ENCODE assay signal across 8 cellular contexts in genomic region chr1:161165742-161166668, GRCh38. TPM values are rescaled to one million over a fixed set of nuclear protein-coding genes. Genes with fewer than 3 reads are reported as not detected.
DNase-seq lines count a peak whose midpoint lies in the region; ATAC-seq and TF ChIP-seq lines count a peak whose summit lies in the region.

PPOX (plus strand) TSS chr1:161166426; CDS start chr1:161166848, 422 bp downstream.

- peak within 1 kb of the TSS; percentile 99 for H3K27ac Mint-ChIP-seq in chondrocyte (ENCODE audit: unreplicated experiment)

- CTCF ChIA-PET in BJ (lab: Yijun Ruan, JAX) = interaction anchor here (0.6 to 2.1 kb wide), 18 partner anchors 9 to 223 kb away, joined by 3 to 10 read pairs (median 4); partner anchors contain the start of genes B4GALT3, CFAP126, DEDD and TOMM40L

- H3K27me3 ChIP-seq in BJ (ENCODE audit: control insufficient read depth, insufficient read depth, low read length) = no peaks in the 10 kb centered on the region

- H3K4me1 Mint-ChIP-seq in chondrocyte (ENCODE audit: low read depth) = peaks cover 41% of the 10 kb centered on the region

- H3K36me3 Mint-ChIP-seq in chondrocyte (ENCODE audit: low read depth) = peaks cover 13% of the 10 kb centered on the region

- peak within 1 kb of the TSS; percentile 81 for H3K4me3 ChIP-seq in BJ (ENCODE audit: low read depth, low read length)

- H3K9me3 Mint-ChIP-seq in chondrocyte (ENCODE audit: low read depth) = no peaks in the 10 kb centered on the region

- no peaks in the 10 kb centered on the region for H3K27me3 Mint-ChIP-seq in chondrocyte (ENCODE audit: low read depth)

- POLR2A ChIA-PET in BJ (lab: Charles Lee) = interaction anchor here (1.0 kb wide), 2 partner anchors 10 to 13 kb away, joined by 3 to 8 read pairs; no protein-coding TSS in a partner anchor

- H3K36me3 ChIP-seq in BJ (ENCODE audit: control insufficient read depth, insufficient read depth, low read length) = peaks cover 14% of the 10 kb centered on the region

- peak within 1 kb of the TSS; percentile 89 for H3K4me3 Mint-ChIP-seq in chondrocyte (ENCODE audit: unreplicated experiment)

- TF ChIP-seq CTCF in BJ (IDR thresholded peaks at IDR 0.05; ENCODE audit: insufficient read depth, low read depth, low read length) = peak; percentile 59
- TF ChIP-seq CTCF in chondrocyte (IDR thresholded peaks at IDR 0.05) = peak; percentile 82

- DNase-seq in BJ (ENCODE audit: low read depth) = peak; percentile 95
- DNase-seq in GM19238 (ENCODE audit: insufficient read length, low spot score) = peak; percentile 89
- peak; percentile 99 for DNase-seq in NCI-H510A treated with DMSO at 0.1 percent for 48 hours (lab: John Stamatoyannopoulos, UW)
- DNase-seq in activated CD4-positive, alpha-beta T cell treated with anti-CD3 and anti-CD28 coated beads for 24 hours (ENCODE audit: low read depth in 2 of 2) = peak; percentile 80 to 86
- DNase-seq in chondrocyte (ENCODE audit: low spot score) = peak; percentile 98
- peak; percentile 97 for DNase-seq in kidney glomerular epithelial cell (lab: John Stamatoyannopoulos, UW)
- peak; percentile 71 to 74 for DNase-seq in stimulated activated CD4-positive, alpha-beta T cell treated with anti-CD3 and anti-CD28 coated beads, Interleukin-1b, Interleukin-23, amount 100 ng/mL, for 1 hour (ENCODE audit: low read depth in 2 of 2)

- ATAC-seq in HG03442 (IDR thresholded peaks at IDR 0.05; ENCODE audit: unreplicated experiment) = peak; percentile 93

RNA-seq across cellular contexts. Expression of gene PPOX, which starts in this region (rescaled TPM):
- polyA plus RNA-seq in BJ (2011; rRNA removed) = 17.6 and 29.7 TPM in 2 replicates
- polyA minus RNA-seq in BJ (2011; rRNA and poly(A)+ RNA removed) = 6.2 and 11.4 TPM in 2 replicates
- total RNA-seq in chondrocyte = 21.6 to 38.8 TPM (median 25.6 TPM) in 3 replicates

Comparison
In these comparisons a context has a peak if more than half of its experiments do, and no peak if none do; other contexts are left out.
1. Peak in every context shown above with its lines: DNase-seq, ATAC-seq and H3K4me3 ChIP-seq.